In the genomic region with DNA sequence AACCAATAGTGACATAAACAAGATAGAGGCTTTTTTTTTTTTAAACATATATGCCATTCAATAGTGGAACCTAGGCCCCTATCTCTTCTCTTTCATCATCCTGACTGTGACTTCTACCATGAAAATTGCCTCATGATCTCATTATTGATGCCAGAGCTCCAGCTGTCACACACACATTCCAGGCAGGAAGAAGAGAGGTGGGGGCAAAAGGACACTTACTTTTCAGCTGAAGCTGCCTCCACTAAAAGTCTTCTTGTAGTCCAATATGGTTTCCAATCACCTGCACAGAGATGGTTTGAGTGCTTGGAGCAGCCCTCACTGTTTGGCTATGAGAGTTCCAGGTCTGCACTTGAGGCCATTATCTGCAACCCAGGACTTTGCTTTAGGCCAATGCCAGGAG, we compare ENCODE assay signal across 8 cellular contexts. TPM values are rescaled to one million over a fixed set of nuclear protein-coding genes. Genes with fewer than 3 reads are reported as not detected.
"Had no signal": no experiment of that assay in that cellular context is flagged by ENCODE, and none has a peak within 500 bp of the region (broad histone marks: within the 10 kb centered on the region; RNA-seq: fewer than 3 reads in every experiment).

No MANE protein-coding gene starts in this region.

- FAIRE-seq: G401.6, GM12878, GM12891, GM12892, GM18507 had no signal

- DNase-seq: GDM1, GF-D8 had no signal

- ATAC-seq: GM12878 had no signal

- H3K4me3 ChIP-seq: GM12878 had no signal

RNA-seq across cellular contexts. Expression of a gene that starts 45.0 kb away (rescaled TPM):
- total RNA-seq: G401 had no signal
- polyA plus RNA-seq: GM12878 had no signal
